In the genomic region with DNA sequence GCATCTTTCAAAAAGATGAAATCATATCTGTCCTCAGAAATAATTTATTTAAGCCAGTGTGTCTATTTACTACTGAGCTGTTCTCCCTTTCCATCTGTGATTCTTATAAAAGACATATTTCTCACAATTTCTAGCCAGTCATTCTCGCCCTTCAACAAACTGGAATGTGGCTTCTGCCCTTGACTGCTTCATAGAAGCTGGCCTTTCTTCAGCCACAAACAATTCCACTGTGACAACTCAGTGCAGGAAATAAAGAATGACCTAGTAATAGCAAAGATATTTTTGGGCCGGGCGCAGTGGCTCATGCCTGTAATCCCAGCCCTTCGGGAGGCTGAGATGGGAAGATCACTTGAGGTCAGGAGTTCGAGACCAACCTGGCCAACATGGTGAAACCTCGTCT, we compare ENCODE assay signal across 27 cellular contexts.
DNase-seq lines count a peak whose midpoint lies in the region; ATAC-seq and TF ChIP-seq lines count a peak whose summit lies in the region.
"Had no signal": no experiment of that assay in that cellular context is flagged by ENCODE, and none has a peak within 500 bp of the region (broad histone marks: within the 10 kb centered on the region; RNA-seq: fewer than 3 reads in every experiment).

No MANE protein-coding gene starts in this region.

- H3K27me3 ChIP-seq in adipocyte (replicated peaks; ENCODE audit: control insufficient read depth, insufficient read depth, low read length), result no peaks in the 10 kb centered on the region
- no peaks in the 10 kb centered on the region for H3K27me3 ChIP-seq in suprapubic skin
- no peaks in the 10 kb centered on the region for H3K27me3 ChIP-seq in breast epithelium
- H3K27me3 ChIP-seq: BE2C, esophagus muscularis mucosa, MG63, right atrium auricular region had no signal

- 84% methylated on average over 6 of the region's 6 CpGs for WGBS in suprapubic skin

- intact Hi-C loops in breast epithelium (cut with DNase I; ENCODE audit: low total_unique reads), result no loop called here

- no peak overlapping the region for H3K9ac ChIP-seq in adipocyte (ENCODE audit: low read length)
- H3K9ac ChIP-seq: parathyroid adenoma had no signal

- H3K4me3 ChIP-seq in adipocyte (ENCODE audit: low read length) (no peak overlapping the region), fibroblast of the aortic adventitia (ENCODE audit: low read depth, low read length) (no peak overlapping the region), suprapubic skin (no peak overlapping the region), breast epithelium (no peak overlapping the region)
- H3K4me3 ChIP-seq: esophagus muscularis mucosa, MG63, right atrium auricular region had no signal

- TF ChIP-seq EP300 in suprapubic skin (IDR thresholded peaks at IDR 0.05), result no peak

- H3K27ac ChIP-seq in suprapubic skin, result no peak overlapping the region
- H3K27ac ChIP-seq in breast epithelium, result no peak overlapping the region
- H3K27ac ChIP-seq: esophagus muscularis mucosa, parathyroid adenoma, right atrium auricular region had no signal

- TF ChIP-seq CTCF in fibroblast of the aortic adventitia (IDR thresholded peaks at IDR 0.05; ENCODE audit: insufficient read depth, low read length) (no peak), suprapubic skin (IDR thresholded peaks at IDR 0.05) (no peak), breast epithelium (IDR thresholded peaks at IDR 0.05) (no peak)

- H3K4me1 ChIP-seq in adipocyte (ENCODE audit: control insufficient read depth, insufficient read depth, low read length) (no peaks in the 10 kb centered on the region), suprapubic skin (no peaks in the 10 kb centered on the region), breast epithelium (no peaks in the 10 kb centered on the region)
- H3K4me1 ChIP-seq: BE2C, esophagus muscularis mucosa, parathyroid adenoma, right atrium auricular region had no signal

- DNase-seq in A172 (ENCODE audit: low spot score), result peak; percentile 36
- peak; percentile 8 for DNase-seq in GM04504 (ENCODE audit: low read depth)
- peak; percentile 31 for DNase-seq in adipocyte (ENCODE audit: low read depth)
- DNase-seq in fibroblast of the aortic adventitia (ENCODE audit: low read depth), result peak; percentile 3
- DNase-seq in suprapubic skin (ENCODE audit: low spot score in 2 of 2), result no peak
- no peak for DNase-seq in breast epithelium (ENCODE audit: low spot score in 2 of 2)
- no peak for DNase-seq in DMS 273 treated with DMSO at 0.1 percent for 48 hours (lab: John Stamatoyannopoulos, UW)
- DNase-seq: activated CD4-positive, alpha-beta T cell treated with anti-CD3 and anti-CD28 coated beads, Interleukin-2, amount 50 U/mL, for 48 hours; activated CD8-positive, alpha-beta memory T cell treated with anti-CD3 and anti-CD28 coated beads, Interleukin-2, amount 50 U/mL, for 4 hours; activated naive CD4-positive, alpha-beta T cell treated with anti-CD3 and anti-CD28 coated beads for 36 hours; amygdala; BE2C; caudate nucleus; dermis blood vessel endothelial cell; DMS53; kidney; MG63; NCI-H2029; NCI-H526 treated with DMSO at 0.1 percent for 48 hours; SIG-M5; T-helper 1 cell; trophoblast cell had no signal

- TF ChIP-seq POLR2A in suprapubic skin (IDR thresholded peaks at IDR 0.05), result no peak
- TF ChIP-seq POLR2A in breast epithelium (IDR thresholded peaks at IDR 0.05), result no peak

- H3K36me3 ChIP-seq in adipocyte (ENCODE audit: control insufficient read depth, insufficient read depth, low read length, severe bottlenecking), result no peaks in the 10 kb centered on the region
- H3K36me3 ChIP-seq in suprapubic skin, result no peaks in the 10 kb centered on the region
- no peaks in the 10 kb centered on the region for H3K36me3 ChIP-seq in breast epithelium
- H3K36me3 ChIP-seq: BE2C, esophagus muscularis mucosa, MG63, right atrium auricular region had no signal

- no peaks in the 10 kb centered on the region for H3K9me3 ChIP-seq in adipocyte (ENCODE audit: control insufficient read depth, low read length)
- H3K9me3 ChIP-seq in suprapubic skin, result peaks cover 3% of the 10 kb centered on the region
- no peaks in the 10 kb centered on the region for H3K9me3 ChIP-seq in breast epithelium
- H3K9me3 ChIP-seq: BE2C, esophagus muscularis mucosa, right atrium auricular region had no signal

- ATAC-seq in HG02884 (IDR thresholded peaks at IDR 0.05; ENCODE audit: unreplicated experiment), result no peak
- ATAC-seq: Panc1 had no signal

Comparison
In these comparisons a context has a peak if more than half of its experiments do, and no peak if none do; other contexts are left out.
1. DNase-seq: peak in A172 (single experiment), GM04504 (single experiment), adipocyte (single experiment) and fibroblast of the aortic adventitia (single experiment); none in suprapubic skin (0 of 2), breast epithelium (0 of 2) and DMS 273 treated with DMSO at 0.1 percent for 48 hours (single experiment).